8 cellular contexts compared by ENCODE assay signal in the genomic region with DNA sequence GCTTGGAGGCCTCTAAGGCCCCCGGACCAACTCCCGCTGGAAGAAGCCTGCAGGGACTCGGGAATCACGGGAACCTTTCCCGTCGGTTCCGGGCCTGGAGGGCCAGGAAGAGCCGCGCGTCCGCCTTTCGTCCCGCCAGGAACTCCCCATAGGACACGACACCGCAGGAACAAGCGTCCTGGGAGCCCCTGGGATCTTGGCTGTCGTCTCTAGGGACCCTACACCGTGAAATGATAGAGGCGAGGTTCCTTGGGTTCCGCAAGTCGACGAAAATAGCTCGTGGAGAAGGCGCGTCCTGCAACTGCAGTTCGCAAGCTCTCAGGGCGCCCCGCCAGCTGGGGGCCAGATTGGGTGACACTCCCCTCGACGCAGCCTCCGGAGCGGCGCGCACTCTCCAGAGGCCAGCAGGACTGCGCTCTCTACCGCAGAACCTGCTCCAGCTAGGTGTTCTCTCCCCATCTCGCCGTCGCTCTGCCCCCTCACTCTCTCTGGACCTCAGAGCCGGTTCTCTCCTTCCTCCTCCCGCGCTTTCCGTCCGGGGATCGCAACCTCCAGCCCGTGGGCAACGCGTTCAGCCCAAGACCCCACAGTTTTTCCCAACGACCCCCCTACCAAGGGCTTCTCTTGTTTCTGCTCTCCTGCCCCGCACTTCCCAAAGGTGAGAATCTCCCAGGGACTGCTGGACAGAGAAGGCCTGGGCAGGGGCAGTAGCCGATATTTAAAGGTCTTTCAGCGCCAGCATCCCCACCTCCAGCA. TPM values are rescaled to one million over a fixed set of nuclear protein-coding genes. Genes with fewer than 3 reads are reported as not detected.
DNase-seq lines count a peak whose midpoint lies in the region; ATAC-seq, FAIRE-seq and TF ChIP-seq lines count a peak whose summit lies in the region.

No MANE protein-coding gene starts in this region.

- H3K27me3 Mint-ChIP-seq in T-helper 1 cell treated with Interleukin-12 subunit alpha and Interleukin-12 subunit beta and Interleukin-4 antibody, amounts not matched to agents 30 μg/mL and 1 μg/mL, for 36 hours (ENCODE audit: low read depth): peaks cover 77% of the 10 kb centered on the region
- H3K27me3 Mint-ChIP-seq in activated naive CD8-positive, alpha-beta T cell treated with anti-CD3 and anti-CD28 coated beads, Interleukin-2, amount 10 ng/mL, durations not matched to agents 7 days and 5 days: peaks cover 64% of the 10 kb centered on the region

- H3K27me3 ChIP-seq in keratinocyte (ENCODE audit: control insufficient read depth, extremely low read depth, insufficient read depth, low read length) (no peaks in the 10 kb centered on the region), subcutaneous abdominal adipose tissue (ENCODE audit: control insufficient read depth in 5 of 5, insufficient read depth in 4 of 5, low read length in 5 of 5) (peaks cover 0 to 17% (median 7%) of the 10 kb centered on the region in 5 donors)

- TF ChIP-seq CTCF in keratinocyte (optimal IDR thresholded peaks at IDR 0.05 in 1 of 3, IDR thresholded peaks at IDR 0.05 in 1 of 3, conservative IDR thresholded peaks at IDR 0.05 in 1 of 3; ENCODE audit: extremely low read depth in 1 of 3, insufficient read depth in 2 of 3, low read length in 3 of 3): peak in 1 of 3 experiments; percentile 20

- H3K9me1 ChIP-seq in keratinocyte (ENCODE audit: control insufficient read depth, extremely low read depth, insufficient read depth, low read length): no peaks in the 10 kb centered on the region

- POLR2A ChIA-PET in activated naive CD8-positive, alpha-beta T cell treated with anti-CD3 and anti-CD28 coated beads, Interleukin-2, amount 10 ng/mL, durations not matched to agents 7 days and 5 days (lab: Charles Lee): no interaction called here

- H3K4me1 Mint-ChIP-seq in T-helper 1 cell treated with Interleukin-12 subunit alpha and Interleukin-12 subunit beta and Interleukin-4 antibody, amounts not matched to agents 30 μg/mL and 1 μg/mL, for 36 hours (ENCODE audit: low read depth): peaks cover 14% of the 10 kb centered on the region
- H3K4me1 Mint-ChIP-seq in activated naive CD8-positive, alpha-beta T cell treated with anti-CD3 and anti-CD28 coated beads, Interleukin-2, amount 10 ng/mL, durations not matched to agents 7 days and 5 days: peaks cover 26% of the 10 kb centered on the region

- no peak for DNase-seq in T-helper 1 cell
- DNase-seq in activated naive CD8-positive, alpha-beta T cell treated with anti-CD3 and anti-CD28 coated beads, Interleukin-2, amount 10 ng/mL, durations not matched to agents 7 days and 5 days: peak; percentile 38
- no peak for DNase-seq in keratinocyte (ENCODE audit: low read depth, low spot score)
- DNase-seq in activated gamma-delta T cell (lab: John Stamatoyannopoulos, UW): no peak
- no peak for DNase-seq in NCI-H1417 treated with DMSO at 0.1 percent for 48 hours (lab: John Stamatoyannopoulos, UW)

- dilution Hi-C loops in keratinocyte (cut with MboI; ENCODE audit: extremely low pct_ligation_motif_present, low sequenced_read_pairs): no loop called here

- peak overlapping the region; percentile 51 for H3K27ac ChIP-seq in keratinocyte (ENCODE audit: control insufficient read depth, insufficient read depth, low read length)
- H3K27ac ChIP-seq in subcutaneous abdominal adipose tissue (ENCODE audit: low read depth, low read length): peak overlapping the region; percentile 88

- peak overlapping the region; percentile 48 for H3K4me3 Mint-ChIP-seq in T-helper 1 cell treated with Interleukin-12 subunit alpha and Interleukin-12 subunit beta and Interleukin-4 antibody, amounts not matched to agents 30 μg/mL and 1 μg/mL, for 36 hours
- H3K4me3 Mint-ChIP-seq in activated naive CD8-positive, alpha-beta T cell treated with anti-CD3 and anti-CD28 coated beads, Interleukin-2, amount 10 ng/mL, durations not matched to agents 7 days and 5 days: peak overlapping the region; percentile 60

- no peak overlapping the region for H3K27ac Mint-ChIP-seq in T-helper 1 cell treated with Interleukin-12 subunit alpha and Interleukin-12 subunit beta and Interleukin-4 antibody, amounts not matched to agents 30 μg/mL and 1 μg/mL, for 36 hours
- peak overlapping the region; percentile 30 for H3K27ac Mint-ChIP-seq in activated naive CD8-positive, alpha-beta T cell treated with anti-CD3 and anti-CD28 coated beads, Interleukin-2, amount 10 ng/mL, durations not matched to agents 7 days and 5 days

- H3K9me3 Mint-ChIP-seq in T-helper 1 cell treated with Interleukin-12 subunit alpha and Interleukin-12 subunit beta and Interleukin-4 antibody, amounts not matched to agents 30 μg/mL and 1 μg/mL, for 36 hours: no peaks in the 10 kb centered on the region
- H3K9me3 Mint-ChIP-seq in activated naive CD8-positive, alpha-beta T cell treated with anti-CD3 and anti-CD28 coated beads, Interleukin-2, amount 10 ng/mL, durations not matched to agents 7 days and 5 days: no peaks in the 10 kb centered on the region

- peak overlapping the region; percentile 90 for H2AFZ ChIP-seq in keratinocyte (ENCODE audit: control insufficient read depth, low read length)

- peaks cover 20% of the 10 kb centered on the region for H3K79me2 ChIP-seq in keratinocyte (ENCODE audit: control insufficient read depth, insufficient read depth, low read length)

- H3K4me3 ChIP-seq in keratinocyte (ENCODE audit: control insufficient read depth in 2 of 3, extremely low read depth in 1 of 3, insufficient read depth in 2 of 3, low read depth in 1 of 3, low read length in 3 of 3): peak overlapping the region; percentile 50 to 90 (median 79)
- peak overlapping the region; percentile 72 to 80 (median 76) for H3K4me3 ChIP-seq in subcutaneous abdominal adipose tissue (ENCODE audit: low read depth in 1 of 5, low read length in 5 of 5)

- peak overlapping the region; percentile 93 for H3K4me2 ChIP-seq in keratinocyte (ENCODE audit: control insufficient read depth, extremely low read depth, insufficient read depth, low read depth, low read length)

- H3K36me3 Mint-ChIP-seq in T-helper 1 cell treated with Interleukin-12 subunit alpha and Interleukin-12 subunit beta and Interleukin-4 antibody, amounts not matched to agents 30 μg/mL and 1 μg/mL, for 36 hours (ENCODE audit: low read depth): no peaks in the 10 kb centered on the region
- H3K36me3 Mint-ChIP-seq in activated naive CD8-positive, alpha-beta T cell treated with anti-CD3 and anti-CD28 coated beads, Interleukin-2, amount 10 ng/mL, durations not matched to agents 7 days and 5 days: no peaks in the 10 kb centered on the region

- peak overlapping the region; percentile 76 for H3K9ac ChIP-seq in keratinocyte (ENCODE audit: control insufficient read depth, extremely low read depth, insufficient read depth, low read length)
- H3K9ac ChIP-seq in subcutaneous abdominal adipose tissue (ENCODE audit: low read length in 5 of 5): peak overlapping the region in 2 of 5 donors; percentile 14 to 77

- H3K9me3 ChIP-seq in keratinocyte (ENCODE audit: control insufficient read depth, low read depth, low read length): no peaks in the 10 kb centered on the region
- no peaks in the 10 kb centered on the region for H3K9me3 ChIP-seq in subcutaneous abdominal adipose tissue (ENCODE audit: control insufficient read depth in 5 of 5, low read length in 5 of 5)

- H4K20me1 ChIP-seq in keratinocyte (ENCODE audit: control insufficient read depth, extremely low read depth, insufficient read depth, low read length): no peaks in the 10 kb centered on the region

- no peak for ATAC-seq in activated naive CD8-positive, alpha-beta T cell treated with anti-CD3 and anti-CD28 coated beads, Interleukin-2, amount 10 ng/mL, durations not matched to agents 7 days and 5 days (ENCODE audit: low read depth)
- ATAC-seq in esophagus mucosa: no peak

- H3K36me3 ChIP-seq in keratinocyte (ENCODE audit: control insufficient read depth in 2 of 2, extremely low read depth in 1 of 2, insufficient read depth in 2 of 2, low read length in 2 of 2) (peaks cover 0 to 8% of the 10 kb centered on the region in 2 experiments), subcutaneous abdominal adipose tissue (ENCODE audit: control insufficient read depth in 5 of 5, insufficient read depth in 5 of 5, low read length in 5 of 5) (peaks cover 0 to 5% (median 2%) of the 10 kb centered on the region in 5 donors)

- H3K4me1 ChIP-seq in keratinocyte (ENCODE audit: control insufficient read depth, extremely low read depth, insufficient read depth, low read length): peaks cover 10% of the 10 kb centered on the region
- H3K4me1 ChIP-seq in subcutaneous abdominal adipose tissue (ENCODE audit: control insufficient read depth in 5 of 5, insufficient read depth in 5 of 5, low read length in 5 of 5): peaks cover 2 to 61% (median 56%) of the 10 kb centered on the region in 5 donors

- FAIRE-seq in keratinocyte (lab: Jason Lieb, UNC): no peak

RNA-seq across cellular contexts. Expression of a gene that starts 0.8 kb away (rescaled TPM):
- under 1 TPM; 0.34 to 0.42 TPM for total RNA-seq in activated naive CD8-positive, alpha-beta T cell treated with anti-CD3 and anti-CD28 coated beads, Interleukin-2, amount 10 ng/mL, durations not matched to agents 7 days and 5 days
- 4.0 to 8.5 TPM (median 6.5 TPM) in 3 replicates for polyA plus RNA-seq in keratinocyte
- polyA plus RNA-seq in keratinocyte (2011; ENCODE audit: low read depth): 0.39 TPM
- 2.6 and 5.0 TPM in 2 replicates for polyA plus RNA-seq in keratinocyte (2011; cell fraction: cytosol; rRNA removed)
- polyA plus RNA-seq in keratinocyte (2011; cell fraction: nucleus; rRNA removed): 4.6 and 7.6 TPM in 2 replicates
- 1.2 and 11.6 TPM in 2 replicates for polyA plus RNA-seq in keratinocyte (2012; ENCODE audit: low replicate concordance)
- polyA minus RNA-seq in keratinocyte: 2.0 to 6.3 TPM (median 4.3 TPM) in 3 replicates
- polyA minus RNA-seq in keratinocyte (2011; cell fraction: cytosol; rRNA and poly(A)+ RNA removed): 4.0 TPM
- polyA minus RNA-seq in keratinocyte (2011; cell fraction: nucleus; rRNA and poly(A)+ RNA removed): 3.8 and 4.9 TPM in 2 replicates
- 2.0 TPM for total RNA-seq in esophagus mucosa
